In genomic region chr14:90812109-90812508, GRCh38 we compare ENCODE assay signal across 27 cellular contexts.
"Had no signal": no experiment of that assay in that cellular context is flagged by ENCODE, and none has a peak within 500 bp of the region (broad histone marks: within the 10 kb centered on the region; RNA-seq: fewer than 3 reads in every experiment).

No MANE protein-coding gene starts in this region.

- H3K9me3 Mint-ChIP-seq: activated B cell treated with CpG ODN at 0.5 μM for 24 hours; activated CD4-positive, alpha-beta memory T cell treated with anti-CD3 and anti-CD28 coated beads, Interleukin-2, amount 10 ng/mL, durations not matched to agents 7 days and 5 days; activated naive CD4-positive, alpha-beta T cell treated with anti-CD3 and anti-CD28 coated beads, Interleukin-2, amount 10 ng/mL, durations not matched to agents 7 days and 5 days; activated naive CD8-positive, alpha-beta T cell treated with anti-CD3 and anti-CD28 coated beads, Interleukin-2, amount 10 ng/mL, durations not matched to agents 7 days and 5 days; activated T-cell treated with anti-CD3 and anti-CD28 coated beads, Interleukin-2, amount 50 U/mL, for 72 hours; activated T-helper 2 cell treated with anti-CD3 and anti-CD28 coated beads, Interferon-gamma antibody, Interleukin-2, Interleukin-4, amounts not matched to agents 10 μg/mL and 5 μg/mL and 100 μg/mL, durations not matched to agents 14 hours and 24 hours and 36 hours; T-helper 1 cell treated with Interleukin-12 subunit alpha and Interleukin-12 subunit beta and Interleukin-4 antibody, amounts not matched to agents 30 μg/mL and 1 μg/mL, for 36 hours had no signal

- H3K36me3 ChIP-seq: adrenal gland, Peyer's patch, SJSA1 had no signal

- H3K36me3 Mint-ChIP-seq: activated naive CD4-positive, alpha-beta T cell treated with anti-CD3 and anti-CD28 coated beads, Interleukin-2, amount 10 ng/mL, durations not matched to agents 7 days and 5 days; activated naive CD8-positive, alpha-beta T cell treated with anti-CD3 and anti-CD28 coated beads, Interleukin-2, amount 10 ng/mL, durations not matched to agents 7 days and 5 days had no signal

- H3K27ac Mint-ChIP-seq: activated B cell treated with CpG ODN at 0.5 μM for 24 hours; activated CD4-positive, alpha-beta memory T cell treated with anti-CD3 and anti-CD28 coated beads, Interleukin-2, amount 10 ng/mL, durations not matched to agents 7 days and 5 days; activated naive CD4-positive, alpha-beta T cell treated with anti-CD3 and anti-CD28 coated beads, Interleukin-2, amount 10 ng/mL, durations not matched to agents 7 days and 5 days; activated naive CD8-positive, alpha-beta T cell treated with anti-CD3 and anti-CD28 coated beads, Interleukin-2, amount 10 ng/mL, durations not matched to agents 7 days and 5 days; activated T-cell treated with anti-CD3 and anti-CD28 coated beads, Interleukin-2, amount 50 U/mL, for 72 hours; activated T-helper 2 cell treated with anti-CD3 and anti-CD28 coated beads, Interferon-gamma antibody, Interleukin-2, Interleukin-4, amounts not matched to agents 10 μg/mL and 5 μg/mL and 100 μg/mL, durations not matched to agents 14 hours and 24 hours and 36 hours; T-helper 1 cell treated with Interleukin-12 subunit alpha and Interleukin-12 subunit beta and Interleukin-4 antibody, amounts not matched to agents 30 μg/mL and 1 μg/mL, for 36 hours had no signal

- H3K4me1 Mint-ChIP-seq: activated B cell treated with CpG ODN at 0.5 μM for 24 hours; activated naive CD4-positive, alpha-beta T cell treated with anti-CD3 and anti-CD28 coated beads, Interleukin-2, amount 10 ng/mL, durations not matched to agents 7 days and 5 days had no signal

- ATAC-seq: activated T-cell treated with anti-CD3 and anti-CD28 coated beads, Interleukin-2, amount 50 U/mL, for 72 hours; SK-N-SH treated with all-trans-retinoic acid at 6 μM for 48 hours had no signal

- DNase-seq: activated B cell treated with CpG ODN at 0.5 μM for 24 hours; activated CD4-positive, alpha-beta memory T cell treated with anti-CD3 and anti-CD28 coated beads, Interleukin-2, amount 10 ng/mL, durations not matched to agents 7 days and 5 days; activated CD4-positive, alpha-beta T cell treated with anti-CD3 and anti-CD28 coated beads for 1 hour; activated CD4-positive, alpha-beta T cell treated with anti-CD3 and anti-CD28 coated beads, Interleukin-2, amount 50 U/mL, for 1 hour; activated gamma-delta T cell treated with Interleukin-2 at 50 U/mL for 16 hours; activated naive CD4-positive, alpha-beta T cell treated with anti-CD3 and anti-CD28 coated beads, Interleukin-2, amount 10 ng/mL, durations not matched to agents 7 days and 5 days; activated naive CD8-positive, alpha-beta T cell treated with anti-CD3 and anti-CD28 coated beads, Interleukin-2, amount 10 ng/mL, durations not matched to agents 7 days and 5 days; activated T-cell treated with anti-CD3 and anti-CD28 coated beads, Interleukin-2, amount 50 U/mL, for 72 hours; adrenal gland; anterior cingulate cortex; cerebellar nuclear complex; MM.1S; NCI-H1105; NCI-H1436; NCI-H1694 treated with DMSO at 0.1 percent for 48 hours; NCI-H2029 treated with DMSO at 0.1 percent for 48 hours; NCI-H345; NCI-H510A; NCI-H526 treated with DMSO at 0.1 percent for 48 hours; Peyer's patch; SHP77; T-helper 9 cell had no signal

- H3K27ac ChIP-seq: adrenal gland, Peyer's patch, RWPE1, SJSA1 had no signal

- H3K4me3 Mint-ChIP-seq: activated B cell treated with CpG ODN at 0.5 μM for 24 hours; activated CD4-positive, alpha-beta memory T cell treated with anti-CD3 and anti-CD28 coated beads, Interleukin-2, amount 10 ng/mL, durations not matched to agents 7 days and 5 days; activated naive CD4-positive, alpha-beta T cell treated with anti-CD3 and anti-CD28 coated beads, Interleukin-2, amount 10 ng/mL, durations not matched to agents 7 days and 5 days; activated naive CD8-positive, alpha-beta T cell treated with anti-CD3 and anti-CD28 coated beads, Interleukin-2, amount 10 ng/mL, durations not matched to agents 7 days and 5 days; activated T-cell treated with anti-CD3 and anti-CD28 coated beads, Interleukin-2, amount 50 U/mL, for 72 hours; T-helper 1 cell treated with Interleukin-12 subunit alpha and Interleukin-12 subunit beta and Interleukin-4 antibody, amounts not matched to agents 30 μg/mL and 1 μg/mL, for 36 hours had no signal

- H3K27me3 ChIP-seq: adrenal gland, Peyer's patch, SJSA1 had no signal

- H3K4me3 ChIP-seq: adrenal gland, Peyer's patch, SJSA1 had no signal

- H3K9me3 ChIP-seq: adrenal gland, Peyer's patch, SJSA1 had no signal
